9 cellular contexts compared by ENCODE assay signal in genomic region chr9:98992885-98993569, GRCh38. TPM values are rescaled to one million over a fixed set of nuclear protein-coding genes. Genes with fewer than 3 reads are reported as not detected.
DNase-seq lines count a peak whose midpoint lies in the region; ATAC-seq, FAIRE-seq and TF ChIP-seq lines count a peak whose summit lies in the region.
"Had no signal": no experiment of that assay in that cellular context is flagged by ENCODE, and none has a peak within 500 bp of the region (broad histone marks: within the 10 kb centered on the region; RNA-seq: fewer than 3 reads in every experiment).

No MANE protein-coding gene starts in this region.

- H3K9ac ChIP-seq in HepG2 (ENCODE audit: insufficient read depth, low read depth, low read length) = no peak overlapping the region

- intact Hi-C loops in HepG2 (cut with micrococcal nuclease; ENCODE audit: unreplicated experiment) (no loop called here), breast epithelium (cut with DNase I; ENCODE audit: low total_unique reads) (no loop called here)

- no peak for TF ChIP-seq RAD21 in HepG2 (CRISPR knock-in tag; IDR thresholded peaks at IDR 0.05)

- no peak for TF ChIP-seq POLR2A in GM12892 (IDR thresholded peaks at IDR 0.05; ENCODE audit: low read depth, low read length)
- TF ChIP-seq POLR2A in HepG2 (IDR thresholded peaks at IDR 0.05; ENCODE audit: insufficient read depth in 1 of 2, low read depth in 2 of 2, low read length in 2 of 2) = no peak
- no peak for TF ChIP-seq POLR2A in breast epithelium (IDR thresholded peaks at IDR 0.05)

- no peak for TF ChIP-seq CTCF in HepG2 (CRISPR knock-in tag; IDR thresholded peaks at IDR 0.05)
- TF ChIP-seq CTCF in breast epithelium (IDR thresholded peaks at IDR 0.05) = no peak

- FAIRE-seq in GM12892 (lab: Jason Lieb, UNC) (peak; percentile 50), HepG2 (lab: Jason Lieb, UNC) (no peak)

- H3K27me3 ChIP-seq in HepG2 (ENCODE audit: control insufficient read depth in 1 of 2, insufficient read depth in 2 of 2, low read length in 2 of 2) (peaks cover 0 to 9% of the 10 kb centered on the region in 2 experiments; a peak in 2 of 5 replicates), breast epithelium (no peaks in the 10 kb centered on the region)

- POLR2A ChIA-PET in HepG2 (lab: Yijun Ruan, JAX) = no interaction called here

- H2AFZ ChIP-seq in HepG2 (ENCODE audit: low read length) = no peak overlapping the region

- no peak overlapping the region for H3K4me3 ChIP-seq in HepG2 (replicated peaks in 1 of 3; ENCODE audit: insufficient read depth in 1 of 3, low read depth in 2 of 3, low read length in 3 of 3)
- H3K4me3 ChIP-seq in breast epithelium = no peak overlapping the region

- CTCF ChIA-PET in HepG2 (lab: Yijun Ruan, JAX; ENCODE audit: low intra/inter-chr PET ratio, low total read pairs) = no interaction called here

- H3K36me3 ChIP-seq in HepG2 (replicated peaks in 1 of 2; ENCODE audit: control insufficient read depth in 1 of 2, insufficient read depth in 2 of 2, low read length in 2 of 2) = no peaks in the 10 kb centered on the region
- H3K36me3 ChIP-seq in breast epithelium = no peaks in the 10 kb centered on the region

- H3K4me2 ChIP-seq in HepG2 (ENCODE audit: low read depth, low read length) = no peak overlapping the region

- H3K9me3 ChIP-seq in HepG2 (ENCODE audit: low read length) = no peaks in the 10 kb centered on the region
- H3K9me3 ChIP-seq in breast epithelium = no peaks in the 10 kb centered on the region

- no peaks in the 10 kb centered on the region for H4K20me1 ChIP-seq in HepG2 (ENCODE audit: insufficient read depth, low read length)

- H3K4me1 ChIP-seq in HepG2 (ENCODE audit: insufficient read depth, low read length) = no peaks in the 10 kb centered on the region
- no peaks in the 10 kb centered on the region for H3K4me1 ChIP-seq in breast epithelium

- no peaks in the 10 kb centered on the region for H3K79me2 ChIP-seq in HepG2 (ENCODE audit: insufficient read depth, low read length)

- no peak for TF ChIP-seq EP300 in HepG2 (IDR thresholded peaks at IDR 0.05; ENCODE audit: low read depth in 2 of 2, low read length in 2 of 2)
- TF ChIP-seq EP300 in HepG2 (CRISPR knock-in tag; IDR thresholded peaks at IDR 0.05; ENCODE audit: borderline replicate concordance) = no peak

- no TSS peak for BruUV-seq in HepG2 (replicated peaks; lab: Mats Ljungman, UMichigan)

- WGBS in HepG2 (ENCODE audit: low lambda C conversion rate) = 35% methylated on average over 5 of the region's 6 CpGs

- ATAC-seq in GM19463 (IDR thresholded peaks at IDR 0.05; ENCODE audit: unreplicated experiment) (peak; percentile 41), HG03159 (IDR thresholded peaks at IDR 0.05; ENCODE audit: unreplicated experiment) (peak; percentile 32), HepG2 (peak; percentile 36; the same call in 1 of the 3 replicates)

- no peak for DNase-seq in GM12892 (ENCODE audit: insufficient read length)
- no peak for DNase-seq in HepG2 (ENCODE audit: low spot score)
- DNase-seq in NOMO-1 treated with DMSO at 0.1 percent for 48 hours (lab: John Stamatoyannopoulos, UW; ENCODE audit: unreplicated experiment) = no peak
- DNase-seq in COR-L47 (lab: John Stamatoyannopoulos, UW) = no peak
- no peak for DNase-seq in breast epithelium (ENCODE audit: low spot score in 2 of 2)
- DNase-seq in HuH-7 (ENCODE audit: low spot score) = no peak
- DNase-seq: DMS79 treated with DMSO at 0.1 percent for 48 hours had no signal

- in situ Hi-C loops in HepG2 (cut with HindIII; ENCODE audit: extremely low pct_ligation_motif_present, low pct_unique_long_range_greater_than_20kb) = no loop called here

- H3K27ac ChIP-seq in HepG2 (ENCODE audit: extremely low read length, insufficient read depth, low read length) (no peak overlapping the region), breast epithelium (peak overlapping the region in 1 of 2 donors; percentile 22)

TF ChIP-seq in HepG2, 621 proteins besides CTCF, POLR2A, EP300 and RAD21:
- TF ChIP-seq CREM (IDR thresholded peaks at IDR 0.05) = no peak
- no peak for TF ChIP-seq CREM (CRISPR knock-in tag; IDR thresholded peaks at IDR 0.05)
- TF ChIP-seq HNRNPH1 (optimal IDR thresholded peaks at IDR 0.05; ENCODE audit: low read depth, low read length) = no peak
- no peak for TF ChIP-seq BRCA1 (CRISPR knock-in tag; IDR thresholded peaks at IDR 0.05)
- no peak for TF ChIP-seq ZNF556 (CRISPR knock-in tag; IDR thresholded peaks at IDR 0.05; ENCODE audit: borderline replicate concordance)
- TF ChIP-seq DMAP1 (CRISPR knock-in tag; IDR thresholded peaks at IDR 0.05) = no peak
- no peak for TF ChIP-seq TBP (CRISPR knock-in tag; IDR thresholded peaks at IDR 0.05)
- TF ChIP-seq E2F5 (CRISPR knock-in tag; conservative IDR thresholded peaks at IDR 0.05) = no peak

RNA-seq across cellular contexts. Expression of gene COL15A1, which starts 49.3 kb away (rescaled TPM):
- 0.06 TPM for polyA plus RNA-seq in GM12892 (2012; ENCODE audit: missing spikeins)
- total RNA-seq in HepG2 (2016; rRNA removed; fragmentation: Illumina TruSeq; extraction: Trizol) (not detected in 2 replicates), breast epithelium (10 to 100 TPM; 13.9 to 47.8 (median 32.4) TPM)
- not detected in 2 replicates for total RNA-seq in HepG2 (2016; cell fraction: cytosol; rRNA removed; fragmentation: Illumina TruSeq; extraction: Trizol; ENCODE audit: low read depth)
- not detected in 2 replicates for total RNA-seq in HepG2 (2016; cell fraction: insoluble cytoplasmic fraction; rRNA removed; fragmentation: Illumina TruSeq; extraction: Trizol)
- total RNA-seq in HepG2 (2016; cell fraction: membrane; rRNA removed; fragmentation: Illumina TruSeq; extraction: Trizol) = not detected in 2 replicates
- total RNA-seq in HepG2 (2016; cell fraction: nucleus; rRNA removed; fragmentation: Illumina TruSeq; extraction: Trizol) = not detected in 2 replicates
- not detected in 2 replicates for polyA plus RNA-seq in HepG2 (2011; rRNA removed)
- polyA plus RNA-seq in HepG2 (2011; cell fraction: cytosol; rRNA removed) = not detected in 2 replicates
- not detected in 2 replicates for polyA plus RNA-seq in HepG2 (2011; cell fraction: nucleus; rRNA removed)
- not detected in 2 replicates for polyA plus RNA-seq in HepG2 (2012)
- polyA plus RNA-seq in HepG2 (2016; cell fraction: cytosol; fragmentation: Illumina TruSeq; extraction: Trizol; ENCODE audit: low read depth) = not detected in 2 replicates
- polyA plus RNA-seq in HepG2 (2016; cell fraction: insoluble cytoplasmic fraction; fragmentation: Illumina TruSeq; extraction: Trizol; ENCODE audit: low read depth) = not detected in 2 replicates
- polyA plus RNA-seq in HepG2 (2016; cell fraction: membrane; fragmentation: Illumina TruSeq; extraction: Trizol; ENCODE audit: low read depth) = not detected in 2 replicates
- polyA plus RNA-seq in HepG2 (2016; cell fraction: nucleus; fragmentation: Illumina TruSeq; extraction: Trizol; ENCODE audit: insufficient read depth, low read depth) = not detected in 2 replicates
- 2.3 TPM in 1 of 2 replicates, not detected in the other for polyA minus RNA-seq in HepG2 (2011; rRNA and poly(A)+ RNA removed; ENCODE audit: low replicate concordance)
- not detected in 2 replicates for polyA minus RNA-seq in HepG2 (2011; cell fraction: cytosol; rRNA and poly(A)+ RNA removed)
- not detected in 2 replicates for polyA minus RNA-seq in HepG2 (2011; cell fraction: nucleus; rRNA and poly(A)+ RNA removed)

Comparison
In these comparisons a context has a peak if more than half of its experiments do, and no peak if none do; other contexts are left out.
1. RNA of gene COL15A1, which starts 49.3 kb away (total RNA-seq): 13.9 to 47.8 TPM in breast epithelium; not detected in HepG2; every median in the first group is over 10 times any median in the second.
2. Peak in every context shown above with its lines, with median percentiles within 50 percentile points of each other: ATAC-seq.